In genomic region chr3:32630266-32630665, GRCh38 we compare ENCODE assay signal across 1 cellular context.
TF ChIP-seq lines count a peak whose summit lies in the region.

No MANE protein-coding gene starts in this region.

TF ChIP-seq in HepG2, 621 proteins besides CTCF, POLR2A, EP300 and RAD21 (continued from another document):
- no peak for TF ChIP-seq ZNF784 (CRISPR knock-in tag; IDR thresholded peaks at IDR 0.05; ENCODE audit: borderline replicate concordance)
- no peak for TF ChIP-seq DNMT3B (CRISPR knock-in tag; conservative IDR thresholded peaks at IDR 0.05)
- peak; percentile 80; the same call in 1 of the 2 replicates for TF ChIP-seq SOX5 (CRISPR knock-in tag; IDR thresholded peaks at IDR 0.05; ENCODE audit: borderline replicate concordance)
- TF ChIP-seq ZNF18 (CRISPR knock-in tag; IDR thresholded peaks at IDR 0.05; ENCODE audit: insufficient replicate concordance): no peak
- TF ChIP-seq FOXA3 (CRISPR knock-in tag; IDR thresholded peaks at IDR 0.05): peak; percentile 82
- TF ChIP-seq USF2 (IDR thresholded peaks at IDR 0.05; ENCODE audit: low read depth, low read length): no peak
- TF ChIP-seq USF2 (CRISPR knock-in tag; IDR thresholded peaks at IDR 0.05; ENCODE audit: borderline replicate concordance): no peak
- peak in 1 of 2 experiments; percentile 82; a peak in 2 of 4 replicates for TF ChIP-seq ATF4 (CRISPR knock-in tag; IDR thresholded peaks at IDR 0.05)
- peak; percentile 74 for TF ChIP-seq ARID5B (CRISPR knock-in tag; IDR thresholded peaks at IDR 0.05)
- peak; percentile 78 for TF ChIP-seq HMG20A (CRISPR knock-in tag; IDR thresholded peaks at IDR 0.05; ENCODE audit: borderline replicate concordance)
- no peak for TF ChIP-seq ARNTL (CRISPR knock-in tag; IDR thresholded peaks at IDR 0.05)
- no peak for TF ChIP-seq ZNF276 (CRISPR knock-in tag; IDR thresholded peaks at IDR 0.05; ENCODE audit: low read depth)
- peak; percentile 97 for TF ChIP-seq CEBPB (IDR thresholded peaks at IDR 0.05; ENCODE audit: borderline replicate concordance, low read depth, low read length)
- peak; percentile 57; the same call in 1 of the 2 replicates for TF ChIP-seq MIER3 (CRISPR knock-in tag; IDR thresholded peaks at IDR 0.05; ENCODE audit: borderline replicate concordance)
- peak; percentile 78 for TF ChIP-seq JUND (CRISPR knock-in tag; IDR thresholded peaks at IDR 0.05)
- no peak for TF ChIP-seq ZFY (CRISPR knock-in tag; IDR thresholded peaks at IDR 0.05)
- peak; percentile 23; the same call in 1 of the 2 replicates for TF ChIP-seq RARA (CRISPR knock-in tag; IDR thresholded peaks at IDR 0.05)
- no peak for TF ChIP-seq ZNF563 (CRISPR knock-in tag; IDR thresholded peaks at IDR 0.05)
- no peak for TF ChIP-seq PATZ1 (CRISPR knock-in tag; IDR thresholded peaks at IDR 0.05)
- no peak for TF ChIP-seq SPEN (CRISPR knock-in tag; IDR thresholded peaks at IDR 0.05; ENCODE audit: low read depth)
- TF ChIP-seq SSRP1 (CRISPR knock-in tag; IDR thresholded peaks at IDR 0.05): no peak
- no peak for TF ChIP-seq BATF2 (CRISPR knock-in tag; IDR thresholded peaks at IDR 0.05)
- no peak for TF ChIP-seq THAP8 (CRISPR knock-in tag; IDR thresholded peaks at IDR 0.05; ENCODE audit: borderline replicate concordance)
- no peak for TF ChIP-seq POGZ (CRISPR knock-in tag; IDR thresholded peaks at IDR 0.05)
- TF ChIP-seq SOX6 (IDR thresholded peaks at IDR 0.05): no peak
- TF ChIP-seq SOX6 (CRISPR knock-in tag; IDR thresholded peaks at IDR 0.05): peak; percentile 89
- no peak for TF ChIP-seq GLMP (CRISPR knock-in tag; IDR thresholded peaks at IDR 0.05; ENCODE audit: borderline replicate concordance)
- TF ChIP-seq TBL1XR1 (IDR thresholded peaks at IDR 0.05; ENCODE audit: borderline replicate concordance, low read length, partially characterized antibody): no peak
- TF ChIP-seq ZNF749 (CRISPR knock-in tag; IDR thresholded peaks at IDR 0.05; ENCODE audit: borderline replicate concordance): no peak
- TF ChIP-seq ZNF770 (CRISPR knock-in tag; IDR thresholded peaks at IDR 0.05): no peak
- TF ChIP-seq SMARCE1 (IDR thresholded peaks at IDR 0.05; ENCODE audit: borderline replicate concordance): no peak
- no peak for TF ChIP-seq BCL6 (CRISPR knock-in tag; IDR thresholded peaks at IDR 0.05)
- no peak for TF ChIP-seq ZNF558 (CRISPR knock-in tag; IDR thresholded peaks at IDR 0.05; ENCODE audit: borderline replicate concordance)
- TF ChIP-seq ZFYVE20 (CRISPR knock-in tag; IDR thresholded peaks at IDR 0.05; ENCODE audit: borderline replicate concordance, low read depth): no peak
- TF ChIP-seq FOSL2 (CRISPR knock-in tag; IDR thresholded peaks at IDR 0.05): peak; percentile 97
- TF ChIP-seq KLF11 (CRISPR knock-in tag; IDR thresholded peaks at IDR 0.05): no peak
